ENCODE assay signal across 11 cellular contexts in the genomic region with DNA sequence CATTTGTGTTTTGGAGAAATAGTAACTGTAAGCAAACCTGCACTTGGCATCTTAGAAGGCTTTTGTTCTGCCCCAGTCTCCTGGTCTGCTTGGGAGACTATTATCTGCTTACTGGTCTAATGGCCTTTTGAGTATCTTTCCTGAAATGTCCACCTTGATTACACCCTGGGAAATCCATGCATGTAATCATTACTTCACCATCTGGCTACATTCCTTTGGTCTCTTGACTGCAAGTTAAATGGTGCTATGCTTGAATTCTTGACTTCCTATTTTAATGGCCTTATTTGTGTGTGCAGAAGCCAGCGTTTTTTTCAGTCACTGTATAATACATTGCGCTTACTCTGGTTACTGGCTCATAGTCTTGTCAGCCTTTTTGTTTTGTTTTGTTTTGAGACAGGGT. TPM values are rescaled to one million over a fixed set of nuclear protein-coding genes. Genes with fewer than 3 reads are reported as not detected.
DNase-seq lines count a peak whose midpoint lies in the region; TF ChIP-seq lines count a peak whose summit lies in the region.
"Had no signal": no experiment of that assay in that cellular context is flagged by ENCODE, and none has a peak within 500 bp of the region (broad histone marks: within the 10 kb centered on the region; RNA-seq: fewer than 3 reads in every experiment).

No MANE protein-coding gene starts in this region.

- peak overlapping the region in 29 of 59 donors; percentile 3 to 62 (median 28) for H3K27ac ChIP-seq in dorsolateral prefrontal cortex

- TF ChIP-seq CTCF in fibroblast of villous mesenchyme (IDR thresholded peaks at IDR 0.05; ENCODE audit: insufficient read depth, low read depth, low read length): no peak
- TF ChIP-seq CTCF in dorsolateral prefrontal cortex (IDR thresholded peaks at IDR 0.05 in 54 of 56, conservative IDR thresholded peaks at IDR 0.05 in 2 of 56; ENCODE audit: low read depth in 1 of 56, partially characterized antibody in 56 of 56): no peak

- H3K27me3 ChIP-seq in dorsolateral prefrontal cortex: no peaks in the 10 kb centered on the region

- H3K4me3 ChIP-seq in fibroblast of villous mesenchyme (ENCODE audit: low read depth, low read length): no peak overlapping the region
- H3K4me3 ChIP-seq in dorsolateral prefrontal cortex: no peak overlapping the region
- H3K4me3 ChIP-seq: A549 had no signal

- H3K4me1 Mint-ChIP-seq in T-helper 1 cell treated with Interleukin-12 subunit alpha and Interleukin-12 subunit beta and Interleukin-4 antibody, amounts not matched to agents 30 μg/mL and 1 μg/mL, for 36 hours (ENCODE audit: low read depth): peaks cover 39% of the 10 kb centered on the region

- no peaks in the 10 kb centered on the region for H3K9me3 Mint-ChIP-seq in T-helper 1 cell treated with Interleukin-12 subunit alpha and Interleukin-12 subunit beta and Interleukin-4 antibody, amounts not matched to agents 30 μg/mL and 1 μg/mL, for 36 hours

- H3K27ac Mint-ChIP-seq in T-helper 1 cell treated with Interleukin-12 subunit alpha and Interleukin-12 subunit beta and Interleukin-4 antibody, amounts not matched to agents 30 μg/mL and 1 μg/mL, for 36 hours: peak overlapping the region; percentile 18

- H3K4me3 Mint-ChIP-seq in T-helper 1 cell treated with Interleukin-12 subunit alpha and Interleukin-12 subunit beta and Interleukin-4 antibody, amounts not matched to agents 30 μg/mL and 1 μg/mL, for 36 hours: no peak overlapping the region

- DNase-seq in T-helper 1 cell: no peak
- peak; percentile 30 for DNase-seq in RPMI7951 (ENCODE audit: low read depth)
- peak; percentile 53 for DNase-seq in fibroblast of villous mesenchyme (ENCODE audit: low read depth)
- DNase-seq in renal cortical epithelial cell (ENCODE audit: low read depth): peak; percentile 92
- DNase-seq in dorsolateral prefrontal cortex: no peak
- no peak for DNase-seq in effector CD4-positive, alpha-beta T cell
- no peak for DNase-seq in amygdala (lab: John Stamatoyannopoulos, UW)
- DNase-seq: NCI-H1930, SHP77 had no signal

- peaks cover 71% of the 10 kb centered on the region for H3K36me3 Mint-ChIP-seq in T-helper 1 cell treated with Interleukin-12 subunit alpha and Interleukin-12 subunit beta and Interleukin-4 antibody, amounts not matched to agents 30 μg/mL and 1 μg/mL, for 36 hours (ENCODE audit: low read depth)

- intact Hi-C loops in dorsolateral prefrontal cortex (cut with DNase I): no loop called here

- H3K27me3 Mint-ChIP-seq in T-helper 1 cell treated with Interleukin-12 subunit alpha and Interleukin-12 subunit beta and Interleukin-4 antibody, amounts not matched to agents 30 μg/mL and 1 μg/mL, for 36 hours (ENCODE audit: low read depth): no peaks in the 10 kb centered on the region

RNA-seq across cellular contexts. Expression of a gene that starts 29.9 kb away (rescaled TPM):
- total RNA-seq in RPMI7951 (2014; rRNA removed; shearing (Covaris generic)): 37.5 TPM in 2 replicates
- 85.7 and 102 TPM in 2 replicates for total RNA-seq in fibroblast of villous mesenchyme
- total RNA-seq in renal cortical epithelial cell: 35.4 and 92.3 TPM in 2 replicates
- total RNA-seq in dorsolateral prefrontal cortex: 100 to 1,000 TPM; 120 to 227 (median 167) TPM

Comparison
In these comparisons a context has a peak if more than half of its experiments do, and no peak if none do; other contexts are left out.
1. DNase-seq: peak in RPMI7951 (single experiment), fibroblast of villous mesenchyme (single experiment) and renal cortical epithelial cell (single experiment); none in T-helper 1 cell (0 of 5), dorsolateral prefrontal cortex (0 of 10), effector CD4-positive, alpha-beta T cell (single experiment) and amygdala (0 of 56).